Comparison of ENCODE assay signal across 18 cellular contexts in genomic region chr6:140101367-140101766, GRCh38.
DNase-seq lines count a peak whose midpoint lies in the region; ATAC-seq, FAIRE-seq and TF ChIP-seq lines count a peak whose summit lies in the region.
"Had no signal": no experiment of that assay in that cellular context is flagged by ENCODE, and none has a peak within 500 bp of the region (broad histone marks: within the 10 kb centered on the region; RNA-seq: fewer than 3 reads in every experiment).

No MANE protein-coding gene starts in this region.

- no peak overlapping the region for H2BK120ac ChIP-seq in mesenchymal stem cell (ENCODE audit: low read depth, low read length)

- H2AFZ ChIP-seq in astrocyte (ENCODE audit: low read depth, low read length) (no peak overlapping the region), mesenchymal stem cell (ENCODE audit: low read depth, low read length) (no peak overlapping the region)

- no peak overlapping the region for H3K27ac Mint-ChIP-seq in astrocyte (ENCODE audit: unreplicated experiment)
- H3K27ac Mint-ChIP-seq: CD14-positive monocyte had no signal

- POLR2A ChIA-PET in A673 (lab: Charles Lee; ENCODE audit: low non-redundant PET): interaction anchor here (0.6 kb wide), 1 partner anchor 49 kb away, joined by 16 read pairs; no protein-coding TSS in a partner anchor

- no peak overlapping the region for H3K4ac ChIP-seq in mesenchymal stem cell (ENCODE audit: low read depth in 1 of 2, low read length in 2 of 2)

- H3K14ac ChIP-seq in mesenchymal stem cell (ENCODE audit: low read length in 2 of 2): no peak overlapping the region

- no peak overlapping the region for H2AK5ac ChIP-seq in mesenchymal stem cell (ENCODE audit: low read length, severe bottlenecking)

- 74% methylated on average over 1 of the region's 3 CpGs for WGBS in mesenchymal stem cell

- H3K79me2 ChIP-seq in astrocyte (ENCODE audit: insufficient read depth, low read length): no peaks in the 10 kb centered on the region

- no TSS peak for BruUV-seq in A673 (replicated peaks; lab: Mats Ljungman, UMichigan)

- H3K9me3 ChIP-seq in astrocyte (ENCODE audit: insufficient read depth, low read depth, low read length) (no peaks in the 10 kb centered on the region), mesenchymal stem cell (ENCODE audit: control insufficient read depth, low read length) (no peaks in the 10 kb centered on the region), A673 (ENCODE audit: low read depth, low read length, poor library complexity, severe bottlenecking) (no peaks in the 10 kb centered on the region)
- H3K9me3 ChIP-seq: right lobe of liver had no signal

- H2BK12ac ChIP-seq in mesenchymal stem cell (ENCODE audit: low read length in 2 of 2): peak overlapping the region in 1 of 2 experiments; percentile 21

- no peak overlapping the region for H4K8ac ChIP-seq in mesenchymal stem cell (ENCODE audit: low read length)

- H3K9ac ChIP-seq in astrocyte (ENCODE audit: low read length) (no peak overlapping the region), mesenchymal stem cell (ENCODE audit: low read length) (no peak overlapping the region)

- H3K27me3 Mint-ChIP-seq in astrocyte (ENCODE audit: low read depth, unreplicated experiment): no peaks in the 10 kb centered on the region

- H3K23ac ChIP-seq in mesenchymal stem cell (ENCODE audit: low read length in 2 of 2): no peak overlapping the region

- peak; percentile 57 for ATAC-seq in HG02885 (IDR thresholded peaks at IDR 0.05; ENCODE audit: poor library complexity, unreplicated experiment)
- ATAC-seq: left colon; naive thymus-derived CD8-positive, alpha-beta T cell; right lobe of liver; stimulated activated naive CD8-positive, alpha-beta T cell treated with anti-CD3 and anti-CD28 coated beads, Interleukin-15, Interleukin-2, amounts not matched to agents 100 U/mL and 50 U/mL, for 24 hours had no signal

- no peak for TF ChIP-seq CTCF in astrocyte (IDR thresholded peaks at IDR 0.05; ENCODE audit: insufficient read depth, low read depth, low read length)
- no peak for TF ChIP-seq CTCF in dorsolateral prefrontal cortex (IDR thresholded peaks at IDR 0.05 in 54 of 56, conservative IDR thresholded peaks at IDR 0.05 in 2 of 56; ENCODE audit: low read depth in 1 of 56, partially characterized antibody in 56 of 56)
- no peak for TF ChIP-seq CTCF in A673 (conservative IDR thresholded peaks at IDR 0.05; ENCODE audit: low read depth, low read length)

- H3K27me3 ChIP-seq in astrocyte (ENCODE audit: insufficient read depth, low read length) (no peaks in the 10 kb centered on the region), mesenchymal stem cell (ENCODE audit: control insufficient read depth in 1 of 2, insufficient read depth in 1 of 2, low read length in 2 of 2) (no peaks in the 10 kb centered on the region), dorsolateral prefrontal cortex (no peaks in the 10 kb centered on the region), A673 (replicated peaks; ENCODE audit: insufficient read depth, low read depth, low read length, poor library complexity) (no peaks in the 10 kb centered on the region)
- H3K27me3 ChIP-seq: right lobe of liver had no signal

- H3K4me3 Mint-ChIP-seq in astrocyte (ENCODE audit: unreplicated experiment): no peak overlapping the region
- H3K4me3 Mint-ChIP-seq: CD14-positive monocyte had no signal

- H3K4me2 ChIP-seq in astrocyte (ENCODE audit: low read length) (no peak overlapping the region), mesenchymal stem cell (ENCODE audit: low read length, poor library complexity, severe bottlenecking) (no peak overlapping the region)

- CTCF ChIA-PET in A673 (lab: Charles Lee): no interaction called here

- H3K4me3 ChIP-seq in astrocyte (ENCODE audit: insufficient read depth, low read depth, low read length): no peak overlapping the region
- no peak overlapping the region for H3K4me3 ChIP-seq in mesenchymal stem cell (ENCODE audit: insufficient read depth in 1 of 2, low read depth in 1 of 2, low read length in 2 of 2)
- no peak overlapping the region for H3K4me3 ChIP-seq in dorsolateral prefrontal cortex
- H3K4me3 ChIP-seq in A673 (ENCODE audit: low read depth, low read length, poor library complexity, severe bottlenecking): no peak overlapping the region
- H3K4me3 ChIP-seq: right lobe of liver had no signal

- no peaks in the 10 kb centered on the region for H3K9me3 Mint-ChIP-seq in astrocyte (ENCODE audit: unreplicated experiment)
- H3K9me3 Mint-ChIP-seq: naive thymus-derived CD8-positive, alpha-beta T cell had no signal

- H3K79me1 ChIP-seq in mesenchymal stem cell (replicated peaks; ENCODE audit: low read length, poor library complexity, severe bottlenecking): no peaks in the 10 kb centered on the region

- H3K4me1 ChIP-seq in astrocyte (ENCODE audit: insufficient read depth, low read length) (no peaks in the 10 kb centered on the region), mesenchymal stem cell (ENCODE audit: control insufficient read depth, insufficient read depth, low read depth, low read length) (no peaks in the 10 kb centered on the region), A673 (ENCODE audit: insufficient read depth, low read length, poor library complexity, severe bottlenecking) (peaks cover 10% of the 10 kb centered on the region)
- H3K4me1 ChIP-seq: right lobe of liver had no signal

- no peak overlapping the region for H4K91ac ChIP-seq in mesenchymal stem cell (ENCODE audit: low read length)

- no peaks in the 10 kb centered on the region for H3K36me3 Mint-ChIP-seq in astrocyte (ENCODE audit: low read depth, unreplicated experiment)
- H3K36me3 Mint-ChIP-seq: CD14-positive monocyte; naive thymus-derived CD8-positive, alpha-beta T cell had no signal

- H2BK15ac ChIP-seq in mesenchymal stem cell (ENCODE audit: low read depth, poor library complexity, severe bottlenecking): no peak overlapping the region

- no peak overlapping the region for H2BK5ac ChIP-seq in mesenchymal stem cell (ENCODE audit: low read depth, low read length, poor library complexity, severe bottlenecking)

- peak; percentile 72 for DNase-seq in EH (ENCODE audit: low read depth)
- peak; percentile 31 for DNase-seq in astrocyte (ENCODE audit: low read depth)
- DNase-seq in mesenchymal stem cell: peak; percentile 8
- no peak for DNase-seq in dorsolateral prefrontal cortex
- no peak for DNase-seq in ACHN
- DNase-seq in A673 (ENCODE audit: low spot score): no peak
- no peak for DNase-seq in HT-29 (ENCODE audit: low spot score)
- DNase-seq: activated CD4-positive, alpha-beta T cell treated with anti-CD3 and anti-CD28 coated beads, Interleukin-2, amount 50 U/mL, for 4 hours; activated effector memory CD4-positive, alpha-beta T cell treated with Interleukin-2 at 50 U/mL for 16 hours; left colon; naive thymus-derived CD8-positive, alpha-beta T cell; NCI-H1694; right lobe of liver; SHP77; stimulated activated naive CD8-positive, alpha-beta T cell treated with anti-CD3 and anti-CD28 coated beads, Interleukin-15, Interleukin-2, amounts not matched to agents 100 U/mL and 50 U/mL, for 24 hours had no signal

- intact Hi-C loops in dorsolateral prefrontal cortex (cut with DNase I) (no loop called here), A673 (cut with micrococcal nuclease; ENCODE audit: unreplicated experiment) (no loop called here)

- in situ Hi-C loops in ACHN (cut with HindIII; ENCODE audit: low pct_ligation_motif_present, low pct_unique_long_range_greater_than_20kb, low sequenced_read_pairs): no loop called here

- peak; percentile 82 for FAIRE-seq in astrocyte (lab: Jason Lieb, UNC)
- FAIRE-seq: GM18507 had no signal

- H4K20me1 ChIP-seq in astrocyte (ENCODE audit: insufficient read depth, low read length): no peaks in the 10 kb centered on the region

- H3K18ac ChIP-seq in mesenchymal stem cell (ENCODE audit: low read depth in 1 of 2, low read length in 2 of 2): no peak overlapping the region

- H3K36me3 ChIP-seq in astrocyte (ENCODE audit: insufficient read depth, low read length): no peaks in the 10 kb centered on the region
- H3K36me3 ChIP-seq in mesenchymal stem cell (ENCODE audit: control insufficient read depth in 1 of 2, insufficient read depth in 2 of 2, low read depth in 1 of 2, low read length in 2 of 2): no peaks in the 10 kb centered on the region
- no peaks in the 10 kb centered on the region for H3K36me3 ChIP-seq in A673 (ENCODE audit: insufficient read depth, low read length, poor library complexity, severe bottlenecking)
- H3K36me3 ChIP-seq: right lobe of liver had no signal

- no peaks in the 10 kb centered on the region for H3K4me1 Mint-ChIP-seq in astrocyte (ENCODE audit: low read depth, unreplicated experiment)

- H3K27ac ChIP-seq in astrocyte (ENCODE audit: low read depth, low read length) (no peak overlapping the region), mesenchymal stem cell (ENCODE audit: low read length, poor library complexity, severe bottlenecking) (no peak overlapping the region), dorsolateral prefrontal cortex (no peak overlapping the region), A673 (ENCODE audit: low read depth, low read length, poor library complexity, severe bottlenecking) (no peak overlapping the region)
- H3K27ac ChIP-seq: right lobe of liver had no signal

Comparison
In these comparisons a context has a peak if more than half of its experiments do, and no peak if none do; other contexts are left out.
1. DNase-seq: peak in EH (single experiment), astrocyte (single experiment) and mesenchymal stem cell (single experiment); none in dorsolateral prefrontal cortex (0 of 10), ACHN (single experiment), A673 (single experiment) and HT-29 (single experiment).